11 cellular contexts compared by ENCODE assay signal in genomic region chr20:44809380-44810060, GRCh38. TPM values are rescaled to one million over a fixed set of nuclear protein-coding genes. Genes with fewer than 3 reads are reported as not detected.
A peak's percentile ranks its signal among the peaks of the same experiment; 100 is the strongest.
DNase-seq lines count a peak whose midpoint lies in the region; ATAC-seq and TF ChIP-seq lines count a peak whose summit lies in the region.
"Had no signal": no experiment of that assay in that cellular context is flagged by ENCODE, and none has a peak within 500 bp of the region (broad histone marks: within the 10 kb centered on the region; RNA-seq: fewer than 3 reads in every experiment).

No MANE protein-coding gene starts in this region.

- H3K27ac Mint-ChIP-seq in activated naive CD8-positive, alpha-beta T cell treated with anti-CD3 and anti-CD28 coated beads, Interleukin-2, amount 10 ng/mL, durations not matched to agents 7 days and 5 days, result no peak overlapping the region

- peaks cover 10% of the 10 kb centered on the region for H3K9me3 ChIP-seq in lower lobe of right lung
- H3K9me3 ChIP-seq in thoracic aorta, result peaks cover 7% of the 10 kb centered on the region

- H3K36me3 Mint-ChIP-seq in activated T-cell treated with anti-CD3 and anti-CD28 coated beads, Interleukin-2, amount 50 U/mL, for 4 hours (ENCODE audit: insufficient read depth), result no peaks in the 10 kb centered on the region
- no peaks in the 10 kb centered on the region for H3K36me3 Mint-ChIP-seq in activated naive CD8-positive, alpha-beta T cell treated with anti-CD3 and anti-CD28 coated beads, Interleukin-2, amount 10 ng/mL, durations not matched to agents 7 days and 5 days

- POLR2A ChIA-PET in activated naive CD8-positive, alpha-beta T cell treated with anti-CD3 and anti-CD28 coated beads, Interleukin-2, amount 10 ng/mL, durations not matched to agents 7 days and 5 days (lab: Charles Lee), result no interaction called here

- no peaks in the 10 kb centered on the region for H3K9me3 Mint-ChIP-seq in activated T-cell treated with anti-CD3 and anti-CD28 coated beads, Interleukin-2, amount 50 U/mL, for 4 hours
- H3K9me3 Mint-ChIP-seq in activated naive CD8-positive, alpha-beta T cell treated with anti-CD3 and anti-CD28 coated beads, Interleukin-2, amount 10 ng/mL, durations not matched to agents 7 days and 5 days, result no peaks in the 10 kb centered on the region

- in situ Hi-C loops in G401 (cut with HindIII; ENCODE audit: low sequenced_read_pairs), result no loop called here

- H3K4me3 ChIP-seq in lower lobe of right lung (peak overlapping the region; percentile 23), thoracic aorta (peak overlapping the region; percentile 63)

- H3K27ac ChIP-seq in lower lobe of right lung, result no peak overlapping the region
- H3K27ac ChIP-seq in thoracic aorta, result no peak overlapping the region
- H3K27ac ChIP-seq: RWPE1 had no signal

- no peaks in the 10 kb centered on the region for H3K36me3 ChIP-seq in lower lobe of right lung
- H3K36me3 ChIP-seq in thoracic aorta, result no peaks in the 10 kb centered on the region

- TF ChIP-seq CTCF in lower lobe of right lung (IDR thresholded peaks at IDR 0.05) (no peak), thoracic aorta (IDR thresholded peaks at IDR 0.05) (no peak)

- H3K4me1 Mint-ChIP-seq in activated T-cell treated with anti-CD3 and anti-CD28 coated beads, Interleukin-2, amount 50 U/mL, for 4 hours (ENCODE audit: low read depth), result peaks cover 13% of the 10 kb centered on the region
- H3K4me1 Mint-ChIP-seq in activated naive CD8-positive, alpha-beta T cell treated with anti-CD3 and anti-CD28 coated beads, Interleukin-2, amount 10 ng/mL, durations not matched to agents 7 days and 5 days, result peaks cover 2% of the 10 kb centered on the region

- intact Hi-C loops in lower lobe of right lung (cut with DNase I), result no loop called here

- no peak for ATAC-seq in activated T-cell treated with anti-CD3 and anti-CD28 coated beads, Interleukin-2, amount 50 U/mL, for 4 hours
- ATAC-seq in activated naive CD8-positive, alpha-beta T cell treated with anti-CD3 and anti-CD28 coated beads, Interleukin-2, amount 10 ng/mL, durations not matched to agents 7 days and 5 days (ENCODE audit: low read depth), result no peak
- ATAC-seq in lower lobe of right lung, result no peak
- ATAC-seq in thoracic aorta (ENCODE audit: insufficient number of reproducible peaks, low FRiP score, low read depth), result no peak
- no peak for ATAC-seq in HG02870 (IDR thresholded peaks at IDR 0.05; ENCODE audit: unreplicated experiment)

- H3K4me1 ChIP-seq in lower lobe of right lung (no peaks in the 10 kb centered on the region), thoracic aorta (ENCODE audit: control insufficient read depth in 1 of 2, low read depth in 2 of 2) (peaks cover 5 to 23% of the 10 kb centered on the region in 2 donors)

- H3K27me3 Mint-ChIP-seq in activated T-cell treated with anti-CD3 and anti-CD28 coated beads, Interleukin-2, amount 50 U/mL, for 4 hours (ENCODE audit: low read depth), result peaks cover 66% of the 10 kb centered on the region
- peaks cover 59% of the 10 kb centered on the region for H3K27me3 Mint-ChIP-seq in activated naive CD8-positive, alpha-beta T cell treated with anti-CD3 and anti-CD28 coated beads, Interleukin-2, amount 10 ng/mL, durations not matched to agents 7 days and 5 days

- H3K27me3 ChIP-seq in lower lobe of right lung (ENCODE audit: low read depth) (peaks cover 61% of the 10 kb centered on the region), thoracic aorta (replicated peaks; ENCODE audit: insufficient read depth) (peaks cover 8% of the 10 kb centered on the region)

- DNase-seq in activated T-cell treated with anti-CD3 and anti-CD28 coated beads, Interleukin-2, amount 50 U/mL, for 4 hours, result no peak
- DNase-seq in activated T-cell treated with anti-CD3 and anti-CD28 coated beads, Interleukin-2, amount 50 U/mL, for 48 hours, result no peak
- DNase-seq in activated naive CD8-positive, alpha-beta T cell treated with anti-CD3 and anti-CD28 coated beads, Interleukin-2, amount 10 ng/mL, durations not matched to agents 7 days and 5 days, result no peak
- DNase-seq in lower lobe of right lung (no peak), thoracic aorta (ENCODE audit: low spot score) (no peak), NCI-H345 treated with DMSO at 0.1 percent for 48 hours (lab: John Stamatoyannopoulos, UW; ENCODE audit: unreplicated experiment) (no peak), G401 (ENCODE audit: low spot score) (no peak)
- DNase-seq: NCI-H187 treated with DMSO at 0.1 percent for 48 hours had no signal

- peak overlapping the region; percentile 55 for H3K4me3 Mint-ChIP-seq in activated T-cell treated with anti-CD3 and anti-CD28 coated beads, Interleukin-2, amount 50 U/mL, for 4 hours
- H3K4me3 Mint-ChIP-seq in activated naive CD8-positive, alpha-beta T cell treated with anti-CD3 and anti-CD28 coated beads, Interleukin-2, amount 10 ng/mL, durations not matched to agents 7 days and 5 days, result peak overlapping the region; percentile 34

RNA-seq across cellular contexts. Expression of gene RIMS4, which starts 0.8 kb away (rescaled TPM):
- total RNA-seq in activated T-cell treated with anti-CD3 and anti-CD28 coated beads, Interleukin-2, amount 50 U/mL, for 4 hours, result under 1 TPM in 2 of 3 donors, not detected in 1; 0.03 to 0.15 TPM
- not detected for total RNA-seq in activated naive CD8-positive, alpha-beta T cell treated with anti-CD3 and anti-CD28 coated beads, Interleukin-2, amount 10 ng/mL, durations not matched to agents 7 days and 5 days
- total RNA-seq in lower lobe of right lung, result 3.5 TPM
- 10 to 100 TPM in 1 of 2 donors, 1 to 10 TPM in 1; 2.4 to 13.5 TPM for total RNA-seq in thoracic aorta
- 8.3 and 10.9 TPM in 2 replicates for total RNA-seq in G401 (2014; rRNA removed; shearing (Covaris generic))
- total RNA-seq: lung microvascular endothelial cell had no signal
